In genomic region chr13:36883392-36883791, GRCh38 we compare ENCODE assay signal across 4 cellular contexts. TPM values are rescaled to one million over a fixed set of nuclear protein-coding genes. Genes with fewer than 3 reads are reported as not detected.
"Had no signal": no experiment of that assay in that cellular context is flagged by ENCODE, and none has a peak within 500 bp of the region (broad histone marks: within the 10 kb centered on the region; RNA-seq: fewer than 3 reads in every experiment).

No MANE protein-coding gene starts in this region.

RNA-seq across cellular contexts. Expression of gene SMAD9, which starts 36.6 kb away (rescaled TPM):
- total RNA-seq: activated CD4-positive, alpha-beta memory T cell treated with anti-CD3 and anti-CD28 coated beads, Interleukin-2, amount 10 ng/mL, durations not matched to agents 7 days and 5 days; activated CD8-positive, alpha-beta memory T cell treated with anti-CD3 and anti-CD28 coated beads, Interleukin-2, amount 10 ng/mL, durations not matched to agents 7 days and 5 days; mononuclear cell; naive thymus-derived CD8-positive, alpha-beta T cell had no signal
